Comparison of ENCODE assay signal across 18 cellular contexts in the genomic region with DNA sequence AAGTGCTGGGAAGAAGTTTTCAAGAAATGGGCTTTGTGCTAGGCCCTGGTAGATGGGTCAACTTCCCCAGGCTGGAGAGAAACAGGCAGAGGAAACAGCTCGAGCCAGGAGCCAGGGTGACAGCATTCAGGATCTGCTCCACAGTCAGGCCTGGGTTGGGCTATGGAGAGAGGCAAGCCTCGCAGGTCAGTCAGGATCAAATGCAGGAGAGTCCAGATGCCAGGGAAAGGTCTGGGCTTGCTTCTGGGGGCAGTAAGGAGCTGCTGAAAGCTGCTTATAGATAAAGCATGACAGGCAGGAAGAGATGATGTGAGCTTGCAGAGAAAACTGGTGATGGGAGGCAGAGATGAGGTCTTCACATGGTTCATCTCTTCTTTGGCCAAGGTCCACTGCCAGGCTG. TPM values are rescaled to one million over a fixed set of nuclear protein-coding genes. Genes with fewer than 3 reads are reported as not detected.
DNase-seq lines count a peak whose midpoint lies in the region; ATAC-seq and TF ChIP-seq lines count a peak whose summit lies in the region.
"Had no signal": no experiment of that assay in that cellular context is flagged by ENCODE, and none has a peak within 500 bp of the region (broad histone marks: within the 10 kb centered on the region; RNA-seq: fewer than 3 reads in every experiment).

No MANE protein-coding gene starts in this region.

- no peak for DNase-seq in activated CD4-positive, alpha-beta T cell treated with anti-CD3 and anti-CD28 coated beads for 36 hours
- DNase-seq in activated CD4-positive, alpha-beta T cell treated with anti-CD3 and anti-CD28 coated beads for 48 hours, result no peak
- DNase-seq in NCI-H82 (lab: John Stamatoyannopoulos, UW) (peak; percentile 90), neuronal stem cell (ENCODE audit: low spot score) (no peak), MM.1S (no peak), osteoblast (ENCODE audit: insufficient read length, low spot score, missing footprints) (no peak), heart left ventricle (no peak)
- no peak for DNase-seq in activated naive CD8-positive, alpha-beta T cell treated with anti-CD3 and anti-CD28 coated beads, Interleukin-2, amount 50 U/mL, for 24 hours
- DNase-seq: activated gamma-delta T cell, body of pancreas, dermis blood vessel endothelial cell, mesendoderm, NCI-H2029, NCI-H526 treated with DMSO at 0.1 percent for 48 hours, occipital lobe, SW 1271 had no signal

- H3F3A ChIP-seq in MM.1S (ENCODE audit: insufficient read depth, low read length), result peaks cover 3% of the 10 kb centered on the region; the same call in 1 of the 2 replicates

- POLR2A ChIA-PET in activated CD4-positive, alpha-beta T cell treated with anti-CD3 and anti-CD28 coated beads for 36 hours (lab: Charles Lee), result no interaction called here

- H3K4ac ChIP-seq in neuronal stem cell (ENCODE audit: low read length), result no peak overlapping the region

- no peak overlapping the region for H3K18ac ChIP-seq in neuronal stem cell (ENCODE audit: low read length)

- H2AFZ ChIP-seq in neuronal stem cell (ENCODE audit: low read length) (peak overlapping the region; percentile 24), MM.1S (ENCODE audit: low read length) (no peak overlapping the region), osteoblast (ENCODE audit: low read length) (no peak overlapping the region)

- peaks cover 2 to 6% of the 10 kb centered on the region in 2 donors for H3K4me1 ChIP-seq in neuronal stem cell (ENCODE audit: control insufficient read depth in 2 of 2, insufficient read depth in 1 of 2, low read depth in 1 of 2, low read length in 2 of 2)
- peaks cover 36% of the 10 kb centered on the region for H3K4me1 ChIP-seq in MM.1S (ENCODE audit: low read length)
- H3K4me1 ChIP-seq in osteoblast (ENCODE audit: insufficient read depth, low read length), result peaks cover 11% of the 10 kb centered on the region
- H3K4me1 ChIP-seq in heart left ventricle, result peaks cover 0 to 91% (median 0%) of the 10 kb centered on the region in 12 donors
- H3K4me1 ChIP-seq: body of pancreas had no signal

- no peak overlapping the region for H4K8ac ChIP-seq in neuronal stem cell (ENCODE audit: low read depth, low read length)

- H2AK5ac ChIP-seq in neuronal stem cell (ENCODE audit: low read depth, low read length), result no peak overlapping the region

- H3K4me1 Mint-ChIP-seq in activated CD4-positive, alpha-beta T cell treated with anti-CD3 and anti-CD28 coated beads for 36 hours, result peaks cover 44% of the 10 kb centered on the region
- peaks cover 57% of the 10 kb centered on the region for H3K4me1 Mint-ChIP-seq in activated naive CD8-positive, alpha-beta T cell treated with anti-CD3 and anti-CD28 coated beads, Interleukin-2, amount 50 U/mL, for 24 hours

- H3K14ac ChIP-seq in neuronal stem cell (ENCODE audit: low read length), result no peak overlapping the region

- ATAC-seq in activated CD4-positive, alpha-beta T cell treated with anti-CD3 and anti-CD28 coated beads for 36 hours, result no peak
- no peak for ATAC-seq in activated naive CD8-positive, alpha-beta T cell treated with anti-CD3 and anti-CD28 coated beads, Interleukin-2, amount 50 U/mL, for 24 hours
- ATAC-seq in heart left ventricle, result no peak
- ATAC-seq: body of pancreas, esophagus mucosa had no signal

- TF ChIP-seq CTCF in MM.1S (IDR thresholded peaks at IDR 0.05; ENCODE audit: low read length) (no peak), osteoblast (IDR thresholded peaks at IDR 0.05; ENCODE audit: extremely low read depth, low read depth, low read length) (no peak), heart left ventricle (IDR thresholded peaks at IDR 0.05) (no peak)

- no peaks in the 10 kb centered on the region for H3K9me3 Mint-ChIP-seq in activated CD4-positive, alpha-beta T cell treated with anti-CD3 and anti-CD28 coated beads for 36 hours (ENCODE audit: low read depth)
- no peaks in the 10 kb centered on the region for H3K9me3 Mint-ChIP-seq in activated naive CD8-positive, alpha-beta T cell treated with anti-CD3 and anti-CD28 coated beads, Interleukin-2, amount 50 U/mL, for 24 hours

- H2BK12ac ChIP-seq in neuronal stem cell (ENCODE audit: low read length), result no peak overlapping the region

- CTCF ChIA-PET in activated CD4-positive, alpha-beta T cell treated with anti-CD3 and anti-CD28 coated beads for 36 hours (lab: Charles Lee), result interaction anchor here (0.6 to 1.5 kb wide), 2 partner anchors 16 to 19 kb away, joined by 3 read pairs; no protein-coding TSS in a partner anchor

- H3K36me3 Mint-ChIP-seq in activated CD4-positive, alpha-beta T cell treated with anti-CD3 and anti-CD28 coated beads for 36 hours (ENCODE audit: low read depth), result no peaks in the 10 kb centered on the region
- no peaks in the 10 kb centered on the region for H3K36me3 Mint-ChIP-seq in activated naive CD8-positive, alpha-beta T cell treated with anti-CD3 and anti-CD28 coated beads, Interleukin-2, amount 50 U/mL, for 24 hours (ENCODE audit: low read depth)

- H3K27ac ChIP-seq in neuronal stem cell (replicated peaks; ENCODE audit: low read length) (no peak overlapping the region), MM.1S (ENCODE audit: low read length) (no peak overlapping the region), osteoblast (ENCODE audit: low read depth, low read length) (no peak overlapping the region), heart left ventricle (peak overlapping the region in 1 of 12 donors; percentile 46)
- H3K27ac ChIP-seq: body of pancreas had no signal

- H3K9me2 ChIP-seq in MM.1S (replicated peaks; ENCODE audit: insufficient read depth, low read length), result no peaks in the 10 kb centered on the region

- no peak overlapping the region for H2BK5ac ChIP-seq in neuronal stem cell (ENCODE audit: low read length)

- H3K27me3 ChIP-seq in neuronal stem cell (ENCODE audit: control insufficient read depth in 3 of 3, insufficient read depth in 3 of 3, low read depth in 1 of 3, low read length in 3 of 3) (no peaks in the 10 kb centered on the region), MM.1S (replicated peaks; ENCODE audit: insufficient read depth, low read length) (no peaks in the 10 kb centered on the region), osteoblast (ENCODE audit: insufficient read depth, low read length) (peaks cover 13% of the 10 kb centered on the region), heart left ventricle (no peaks in the 10 kb centered on the region)
- H3K27me3 ChIP-seq: body of pancreas had no signal

- no peak overlapping the region for H3K4me3 ChIP-seq in neuronal stem cell (ENCODE audit: low read length in 2 of 2)
- H3K4me3 ChIP-seq in MM.1S (ENCODE audit: low read length), result no peak overlapping the region
- H3K4me3 ChIP-seq in osteoblast (ENCODE audit: insufficient read depth, low read length), result no peak overlapping the region
- no peak overlapping the region for H3K4me3 ChIP-seq in heart left ventricle
- H3K4me3 ChIP-seq: body of pancreas, HAP-1 had no signal

- peak overlapping the region; percentile 44 for H3K27ac Mint-ChIP-seq in activated CD4-positive, alpha-beta T cell treated with anti-CD3 and anti-CD28 coated beads for 36 hours
- H3K27ac Mint-ChIP-seq in activated naive CD8-positive, alpha-beta T cell treated with anti-CD3 and anti-CD28 coated beads, Interleukin-2, amount 50 U/mL, for 24 hours, result peak overlapping the region; percentile 86

- no peak overlapping the region for H3K9ac ChIP-seq in neuronal stem cell (ENCODE audit: low read depth, low read length, poor library complexity)
- H3K9ac ChIP-seq in MM.1S (ENCODE audit: low read length), result no peak overlapping the region

- no peak overlapping the region for H2BK15ac ChIP-seq in neuronal stem cell (ENCODE audit: low read length)

- no CpG with 5 or more reads among the region's 2 CpGs for WGBS in neuronal stem cell (ENCODE audit: extremely low coverage in 2 of 2, insufficient read length in 2 of 2, insufficient replicate concordance in 1 of 2), 2 donors
- 71 to 83% (median 78%) methylated on average over 2 of the region's 2 CpGs for WGBS in heart left ventricle, 4 donors

- TF ChIP-seq POLR2A in heart left ventricle (IDR thresholded peaks at IDR 0.05), result no peak

- H4K20me1 ChIP-seq in MM.1S (ENCODE audit: insufficient read depth, low read length) (no peaks in the 10 kb centered on the region), osteoblast (ENCODE audit: insufficient read depth, low read length) (no peaks in the 10 kb centered on the region)

- H3K4me2 ChIP-seq in neuronal stem cell (ENCODE audit: insufficient read depth, low read length, poor library complexity, severe bottlenecking) (no peak overlapping the region), MM.1S (ENCODE audit: low read depth, low read length) (no peak overlapping the region), osteoblast (ENCODE audit: insufficient read depth, low read length) (no peak overlapping the region)

- intact Hi-C loops in activated CD4-positive, alpha-beta T cell treated with anti-CD3 and anti-CD28 coated beads for 36 hours (cut with DNase I, micrococcal nuclease), result no loop called here
- intact Hi-C loops in heart left ventricle (cut with DNase I), result no loop called here

- H3K9me3 ChIP-seq in neuronal stem cell (replicated peaks in 1 of 2; ENCODE audit: control insufficient read depth in 2 of 2, insufficient read depth in 1 of 2, low read depth in 1 of 2, low read length in 2 of 2), result no peaks in the 10 kb centered on the region
- no peaks in the 10 kb centered on the region for H3K9me3 ChIP-seq in MM.1S (replicated peaks; ENCODE audit: insufficient read depth, low read length)
- no peaks in the 10 kb centered on the region for H3K9me3 ChIP-seq in osteoblast (ENCODE audit: low read depth, low read length)
- no peaks in the 10 kb centered on the region for H3K9me3 ChIP-seq in heart left ventricle
- H3K9me3 ChIP-seq: body of pancreas, HAP-1 had no signal

- H3K79me2 ChIP-seq in MM.1S (ENCODE audit: low read length) (no peaks in the 10 kb centered on the region), osteoblast (ENCODE audit: insufficient read depth, low read length) (no peaks in the 10 kb centered on the region)

- H3K36me3 ChIP-seq in neuronal stem cell (replicated peaks in 1 of 2; ENCODE audit: control insufficient read depth in 2 of 2, insufficient read depth in 2 of 2, low read length in 2 of 2), result no peaks in the 10 kb centered on the region
- no peaks in the 10 kb centered on the region for H3K36me3 ChIP-seq in MM.1S (replicated peaks; ENCODE audit: insufficient read depth, low read length)
- H3K36me3 ChIP-seq in osteoblast (ENCODE audit: insufficient read depth, low read length), result no peaks in the 10 kb centered on the region
- H3K36me3 ChIP-seq in heart left ventricle, result no peaks in the 10 kb centered on the region
- H3K36me3 ChIP-seq: HAP-1 had no signal

- H4K91ac ChIP-seq in neuronal stem cell (ENCODE audit: low read depth, low read length, poor library complexity), result no peak overlapping the region

- H3K4me3 Mint-ChIP-seq in activated CD4-positive, alpha-beta T cell treated with anti-CD3 and anti-CD28 coated beads for 36 hours, result no peak overlapping the region
- H3K4me3 Mint-ChIP-seq in activated naive CD8-positive, alpha-beta T cell treated with anti-CD3 and anti-CD28 coated beads, Interleukin-2, amount 50 U/mL, for 24 hours, result peak overlapping the region; percentile 28

- H2BK120ac ChIP-seq in neuronal stem cell (ENCODE audit: low read depth, low read length), result no peak overlapping the region

- no peaks in the 10 kb centered on the region for H3K79me1 ChIP-seq in neuronal stem cell (ENCODE audit: low read depth, low read length)

- H3K23ac ChIP-seq in neuronal stem cell (ENCODE audit: low read depth, low read length, poor library complexity), result no peak overlapping the region

- H3K27me3 Mint-ChIP-seq in activated CD4-positive, alpha-beta T cell treated with anti-CD3 and anti-CD28 coated beads for 36 hours, result no peaks in the 10 kb centered on the region
- H3K27me3 Mint-ChIP-seq in activated naive CD8-positive, alpha-beta T cell treated with anti-CD3 and anti-CD28 coated beads, Interleukin-2, amount 50 U/mL, for 24 hours, result no peaks in the 10 kb centered on the region

RNA-seq across cellular contexts. Expression of gene USP3, which starts 10.9 kb away (rescaled TPM):
- total RNA-seq in activated CD4-positive, alpha-beta T cell treated with anti-CD3 and anti-CD28 coated beads for 36 hours, result 10 to 100 TPM; 51.1 to 51.7 TPM
- polyA plus RNA-seq in neuronal stem cell (2013, experiment 1 of 2), result 45.2 TPM
- polyA plus RNA-seq in neuronal stem cell (2013, experiment 2 of 2), result 48.2 TPM
- total RNA-seq in osteoblast (60.1 and 60.7 TPM in 2 replicates), heart left ventricle (10 to 100 TPM; 14.3 to 30.8 (median 18.4) TPM)
- polyA plus RNA-seq in heart left ventricle, result 10 to 100 TPM in 1 of 2 donors, 1 to 10 TPM in 1; 7.1 to 10.5 TPM
